Comparison of ENCODE assay signal across 29 cellular contexts in genomic region chr10:1189166-1190051, GRCh38.
DNase-seq lines count a peak whose midpoint lies in the region; ATAC-seq and TF ChIP-seq lines count a peak whose summit lies in the region.
"Had no signal": no experiment of that assay in that cellular context is flagged by ENCODE, and none has a peak within 500 bp of the region (broad histone marks: within the 10 kb centered on the region; RNA-seq: fewer than 3 reads in every experiment).

No MANE protein-coding gene starts in this region.

- intact Hi-C loops in right lobe of liver (cut with DNase I), result no loop called here
- intact Hi-C loops in spleen (cut with DNase I; ENCODE audit: low total_unique reads), result no loop called here

- ATAC-seq in right lobe of liver (no peak), HG02798 (IDR thresholded peaks at IDR 0.05; ENCODE audit: poor library complexity, unreplicated experiment) (no peak), GM18907 (IDR thresholded peaks at IDR 0.05; ENCODE audit: unreplicated experiment) (no peak)
- ATAC-seq: GM23338, Right ventricle myocardium inferior, T-helper 17 cell had no signal

- H3K27ac ChIP-seq in BLaER1 treated with 17β-estradiol and CSF1 and Interleukin-3, amounts not matched to agents 10 nM and 100 nM, result no peak overlapping the region
- H3K27ac ChIP-seq in cingulate gyrus (ENCODE audit: low read depth, low read length) (peak overlapping the region; percentile 99), right lobe of liver (no peak overlapping the region), spleen (no peak overlapping the region)
- H3K27ac ChIP-seq: PC-9, right atrium auricular region had no signal

- no peaks in the 10 kb centered on the region for H3K36me3 ChIP-seq in BLaER1 treated with 17β-estradiol and CSF1 and Interleukin-3, amounts not matched to agents 10 nM and 100 nM
- H3K36me3 ChIP-seq in right lobe of liver (no peaks in the 10 kb centered on the region), spleen (no peaks in the 10 kb centered on the region)
- H3K36me3 ChIP-seq: right atrium auricular region, stomach had no signal

- TF ChIP-seq POLR2A in right lobe of liver (IDR thresholded peaks at IDR 0.05), result no peak
- no peak for TF ChIP-seq POLR2A in spleen (IDR thresholded peaks at IDR 0.05)

- DNase-seq in right lobe of liver (peak in 2 of 3 donors; percentile 11 to 15), spleen (peak; percentile 27), NCI-H1436 (lab: John Stamatoyannopoulos, UW) (no peak), NCI-H1092 (lab: John Stamatoyannopoulos, UW) (no peak)
- DNase-seq: activated CD4-positive, alpha-beta memory T cell treated with anti-CD3 and anti-CD28 coated beads for 36 hours; activated CD4-positive, CD25-positive, alpha-beta regulatory T cell treated with anti-CD3 and anti-CD28 coated beads, Interleukin-2, amount 50 U/mL, for 72 hours; activated naive CD4-positive, alpha-beta T cell treated with anti-CD3 and anti-CD28 coated beads for 36 hours; CD4-positive, alpha-beta memory T cell; cerebellar nuclear complex; HFFc6; KBM-7; mammary epithelial cell; NCI-H1105; NCI-H2029; NCI-H524 treated with DMSO at 0.1 percent for 48 hours; nephron progenitor cell; PC-9; SK-N-SH; stimulated activated CD4-positive, alpha-beta T cell treated with anti-CD3 and anti-CD28 coated beads, Interleukin-12 subunit alpha, Interleukin-12 subunit beta, amount 100 ng/mL, for 4 hours; stimulated activated CD4-positive, alpha-beta T cell treated with anti-CD3 and anti-CD28 coated beads, Interleukin-2, amount 100 ng/mL, for 48 hours; stomach; T-helper 17 cell had no signal

- TF ChIP-seq CTCF in right lobe of liver (IDR thresholded peaks at IDR 0.05) (no peak), spleen (IDR thresholded peaks at IDR 0.05 in 8 of 11, conservative IDR thresholded peaks at IDR 0.05 in 3 of 11) (no peak)

- peaks cover 9 to 61% (median 50%) of the 10 kb centered on the region in 10 experiments; a peak in 19 of 20 replicates for H3K4me1 ChIP-seq in BLaER1 treated with 17β-estradiol and CSF1 and Interleukin-3, amounts not matched to agents 10 nM and 100 nM
- H3K4me1 ChIP-seq in right lobe of liver (no peaks in the 10 kb centered on the region), spleen (no peaks in the 10 kb centered on the region)
- H3K4me1 ChIP-seq: right atrium auricular region had no signal

- H3K9ac ChIP-seq in BLaER1 treated with 17β-estradiol and CSF1 and Interleukin-3, amounts not matched to agents 10 nM and 100 nM, result no peak overlapping the region
- H3K9ac ChIP-seq: SK-N-SH had no signal

- WGBS in right lobe of liver (ENCODE audit: insufficient coverage, low coverage, low lambda C conversion rate, missing lambda C conversion rate), result 71% methylated on average over 18 of the region's 26 CpGs
- WGBS in spleen, 5 donors, result 89 to 94% (median 90%) methylated on average over 18 to 26 of the region's 26 CpGs

- H3K4me2 ChIP-seq in BLaER1 treated with 17β-estradiol and CSF1 and Interleukin-3, amounts not matched to agents 10 nM and 100 nM, result peak overlapping the region in 10 of 11 experiments; percentile 8 to 83 (median 67); a peak in 14 of 22 replicates
- H3K4me2 ChIP-seq: GM23338, PC-9, SK-N-SH had no signal

- no peaks in the 10 kb centered on the region for H4K20me1 ChIP-seq in BLaER1 treated with 17β-estradiol and CSF1 and Interleukin-3, amounts not matched to agents 10 nM and 100 nM

- H3K27me3 ChIP-seq in BLaER1 treated with 17β-estradiol and CSF1 and Interleukin-3, amounts not matched to agents 10 nM and 100 nM, result peaks cover 0 to 9% (median 0%) of the 10 kb centered on the region in 11 experiments; a peak in 3 of 22 replicates
- H3K27me3 ChIP-seq in right lobe of liver (no peaks in the 10 kb centered on the region), spleen (replicated peaks in 1 of 7) (peaks cover 0 to 17% (median 0%) of the 10 kb centered on the region in 7 donors)
- H3K27me3 ChIP-seq: right atrium auricular region had no signal

- H3K9me3 ChIP-seq in BLaER1 treated with 17β-estradiol and CSF1 and Interleukin-3, amounts not matched to agents 10 nM and 100 nM (replicated peaks in 1 of 11), result peaks cover 0 to 5% (median 0%) of the 10 kb centered on the region in 11 experiments; a peak in 1 of 22 replicates
- H3K9me3 ChIP-seq in right lobe of liver, result no peaks in the 10 kb centered on the region
- H3K9me3 ChIP-seq in spleen, result no peaks in the 10 kb centered on the region
- H3K9me3 ChIP-seq: right atrium auricular region, SK-N-SH, stomach had no signal

- H3K4me3 ChIP-seq in BLaER1 treated with 17β-estradiol and CSF1 and Interleukin-3, amounts not matched to agents 10 nM and 100 nM, result no peak overlapping the region
- H3K4me3 ChIP-seq in right lobe of liver (no peak overlapping the region), spleen (no peak overlapping the region)
- H3K4me3 ChIP-seq: GM23338, PC-9, right atrium auricular region, stomach had no signal

Comparison
In these comparisons a context has a peak if more than half of its experiments do, and no peak if none do; other contexts are left out.
1. DNase-seq: peak in right lobe of liver (2 of 3) and spleen (single experiment); none in NCI-H1436 (single experiment) and NCI-H1092 (single experiment).